ENCODE assay signal across 14 cellular contexts in the genomic region with DNA sequence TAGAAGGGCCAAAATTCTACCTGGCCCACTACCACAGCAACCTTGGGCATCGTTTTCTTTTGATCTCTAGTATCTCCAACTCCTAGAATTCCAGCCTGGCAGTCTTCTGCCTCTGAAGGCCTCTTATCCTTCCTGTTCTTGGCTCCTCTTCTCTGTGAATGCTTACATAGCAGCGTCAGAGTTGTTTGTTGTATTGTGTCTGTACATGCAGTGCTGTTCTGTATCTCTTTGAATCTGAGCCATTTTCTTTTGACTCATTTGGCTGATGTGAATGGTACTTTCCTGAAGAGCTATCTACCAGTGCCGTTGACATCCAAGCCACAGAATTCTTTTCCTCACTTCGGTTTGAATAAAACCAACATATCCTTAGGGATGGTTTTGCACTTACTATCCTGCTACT.
DNase-seq lines count a peak whose midpoint lies in the region; ATAC-seq, FAIRE-seq and TF ChIP-seq lines count a peak whose summit lies in the region.
"Had no signal": no experiment of that assay in that cellular context is flagged by ENCODE, and none has a peak within 500 bp of the region (broad histone marks: within the 10 kb centered on the region; RNA-seq: fewer than 3 reads in every experiment).

No MANE protein-coding gene starts in this region.

- intact Hi-C loops in MCF 10A (cut with micrococcal nuclease) (no loop called here), breast epithelium (cut with DNase I; ENCODE audit: low total_unique reads) (no loop called here), body of pancreas (cut with DNase I) (no loop called here), upper lobe of right lung (cut with DNase I) (no loop called here)
- intact Hi-C loops in CD8-positive, alpha-beta T cell (cut with DNase I, micrococcal nuclease) = no loop called here

- peak overlapping the region; percentile 60 for H3K9ac ChIP-seq in keratinocyte (ENCODE audit: control insufficient read depth, extremely low read depth, insufficient read depth, low read length)
- H3K9ac ChIP-seq: BLaER1 treated with 17β-estradiol and CSF1 and Interleukin-3, amounts not matched to agents 10 nM and 100 nM; parathyroid adenoma had no signal

- peak; percentile 77 for DNase-seq in MCF 10A (ENCODE audit: unreplicated experiment)
- no peak for DNase-seq in breast epithelium (ENCODE audit: low spot score in 2 of 2)
- DNase-seq in body of pancreas = peak in 2 of 4 donors; percentile 37 to 42
- no peak for DNase-seq in keratinocyte (ENCODE audit: low read depth, low spot score)
- DNase-seq in upper lobe of right lung = no peak
- no peak for DNase-seq in glutamatergic neuron
- DNase-seq in stimulated activated CD4-positive, alpha-beta T cell treated with anti-CD3 and anti-CD28 coated beads, Interleukin-1b, Interleukin-23, amount 100 ng/mL, for 48 hours = no peak
- DNase-seq in CD8-positive, alpha-beta T cell = no peak
- DNase-seq: activated CD4-positive, alpha-beta T cell treated with anti-CD3 and anti-CD28 coated beads for 1 hour; activated naive CD8-positive, alpha-beta T cell treated with anti-CD3 and anti-CD28 coated beads, Interleukin-2, amount 10 ng/mL, durations not matched to agents 7 days and 5 days; stimulated activated CD8-positive, alpha-beta memory T cell treated with anti-CD3 and anti-CD28 coated beads, Interleukin-4, amount 100 ng/mL, for 48 hours had no signal

- H3K27ac Mint-ChIP-seq in MCF 10A (ENCODE audit: low read depth, unreplicated experiment) (peak overlapping the region; percentile 91), glutamatergic neuron (ENCODE audit: unreplicated experiment) (no peak overlapping the region)
- no peak overlapping the region for H3K27ac Mint-ChIP-seq in CD8-positive, alpha-beta T cell
- H3K27ac Mint-ChIP-seq: activated naive CD8-positive, alpha-beta T cell treated with anti-CD3 and anti-CD28 coated beads, Interleukin-2, amount 10 ng/mL, durations not matched to agents 7 days and 5 days had no signal

- dilution Hi-C loops in keratinocyte (cut with MboI; ENCODE audit: extremely low pct_ligation_motif_present, low sequenced_read_pairs) = no loop called here

- no peak overlapping the region for H2AFZ ChIP-seq in keratinocyte (ENCODE audit: control insufficient read depth, low read length)
- H2AFZ ChIP-seq: parathyroid adenoma had no signal

- H4K20me1 ChIP-seq in keratinocyte (ENCODE audit: control insufficient read depth, extremely low read depth, insufficient read depth, low read length) = no peaks in the 10 kb centered on the region

- peak; percentile 87 for FAIRE-seq in keratinocyte (lab: Jason Lieb, UNC)
- FAIRE-seq: RCC 7860 had no signal

- H3K4me1 ChIP-seq in breast epithelium = no peaks in the 10 kb centered on the region
- H3K4me1 ChIP-seq in body of pancreas = peaks cover 31% of the 10 kb centered on the region
- H3K4me1 ChIP-seq in keratinocyte (ENCODE audit: control insufficient read depth, extremely low read depth, insufficient read depth, low read length) = peaks cover 38% of the 10 kb centered on the region
- peaks cover 12% of the 10 kb centered on the region for H3K4me1 ChIP-seq in upper lobe of right lung
- H3K4me1 ChIP-seq in CD8-positive, alpha-beta T cell (ENCODE audit: insufficient read depth, low read length) = no peaks in the 10 kb centered on the region

- ATAC-seq in body of pancreas (peak; percentile 86), upper lobe of right lung (peak; percentile 74)
- no peak for ATAC-seq in CD8-positive, alpha-beta T cell

- H3K36me3 Mint-ChIP-seq in MCF 10A (ENCODE audit: insufficient read depth, unreplicated experiment) = peaks cover 13% of the 10 kb centered on the region
- no peaks in the 10 kb centered on the region for H3K36me3 Mint-ChIP-seq in glutamatergic neuron (ENCODE audit: unreplicated experiment)
- H3K36me3 Mint-ChIP-seq in CD8-positive, alpha-beta T cell = peaks cover 2% of the 10 kb centered on the region

- H3K4me2 ChIP-seq in keratinocyte (ENCODE audit: control insufficient read depth, extremely low read depth, insufficient read depth, low read depth, low read length) = peak overlapping the region; percentile 57
- H3K4me2 ChIP-seq: BLaER1 treated with 17β-estradiol and CSF1 and Interleukin-3, amounts not matched to agents 10 nM and 100 nM had no signal

- TF ChIP-seq CTCF in MCF 10A (IDR thresholded peaks at IDR 0.05; ENCODE audit: unreplicated experiment) (no peak), breast epithelium (IDR thresholded peaks at IDR 0.05) (no peak), body of pancreas (IDR thresholded peaks at IDR 0.05) (no peak), keratinocyte (optimal IDR thresholded peaks at IDR 0.05 in 1 of 3, IDR thresholded peaks at IDR 0.05 in 1 of 3, conservative IDR thresholded peaks at IDR 0.05 in 1 of 3; ENCODE audit: extremely low read depth in 1 of 3, insufficient read depth in 2 of 3, low read length in 3 of 3) (no peak), upper lobe of right lung (IDR thresholded peaks at IDR 0.05) (no peak), glutamatergic neuron (IDR thresholded peaks at IDR 0.05; ENCODE audit: partially characterized antibody, unreplicated experiment) (no peak)
- no peak for TF ChIP-seq CTCF in CD8-positive, alpha-beta T cell (IDR thresholded peaks at IDR 0.05)

- H3K4me1 Mint-ChIP-seq in MCF 10A (ENCODE audit: insufficient read depth, unreplicated experiment) = peaks cover 27% of the 10 kb centered on the region
- H3K4me1 Mint-ChIP-seq in glutamatergic neuron (ENCODE audit: low read depth, unreplicated experiment) = peaks cover 13% of the 10 kb centered on the region
- H3K4me1 Mint-ChIP-seq in CD8-positive, alpha-beta T cell (ENCODE audit: low read depth) = peaks cover 15% of the 10 kb centered on the region

- H3K9me3 Mint-ChIP-seq in MCF 10A (ENCODE audit: unreplicated experiment) (no peaks in the 10 kb centered on the region), glutamatergic neuron (ENCODE audit: unreplicated experiment) (peaks cover 2% of the 10 kb centered on the region)
- no peaks in the 10 kb centered on the region for H3K9me3 Mint-ChIP-seq in CD8-positive, alpha-beta T cell
- H3K9me3 Mint-ChIP-seq: activated naive CD8-positive, alpha-beta T cell treated with anti-CD3 and anti-CD28 coated beads, Interleukin-2, amount 10 ng/mL, durations not matched to agents 7 days and 5 days had no signal

- TF ChIP-seq POLR2A in breast epithelium (IDR thresholded peaks at IDR 0.05) = no peak
- no peak for TF ChIP-seq POLR2A in body of pancreas (IDR thresholded peaks at IDR 0.05)

- H3K79me2 ChIP-seq in keratinocyte (ENCODE audit: control insufficient read depth, insufficient read depth, low read length) = no peaks in the 10 kb centered on the region
- H3K79me2 ChIP-seq: parathyroid adenoma had no signal

- H3K27ac ChIP-seq in breast epithelium (no peak overlapping the region), body of pancreas (peak overlapping the region in 3 of 4 donors; percentile 21 to 69 (median 53)), keratinocyte (ENCODE audit: control insufficient read depth, insufficient read depth, low read length) (peak overlapping the region; percentile 87), upper lobe of right lung (no peak overlapping the region)
- H3K27ac ChIP-seq in CD8-positive, alpha-beta T cell (ENCODE audit: low read depth, low read length) = no peak overlapping the region
- H3K27ac ChIP-seq: BLaER1 treated with 17β-estradiol and CSF1 and Interleukin-3, amounts not matched to agents 10 nM and 100 nM; parathyroid adenoma had no signal

- H3K9me3 ChIP-seq in breast epithelium (no peaks in the 10 kb centered on the region), body of pancreas (no peaks in the 10 kb centered on the region), keratinocyte (ENCODE audit: control insufficient read depth, low read depth, low read length) (no peaks in the 10 kb centered on the region), upper lobe of right lung (no peaks in the 10 kb centered on the region)
- H3K9me3 ChIP-seq in CD8-positive, alpha-beta T cell (ENCODE audit: low read length) = no peaks in the 10 kb centered on the region

- H3K36me3 ChIP-seq in breast epithelium (no peaks in the 10 kb centered on the region), body of pancreas (replicated peaks in 1 of 2; ENCODE audit: insufficient read depth in 1 of 2, low read depth in 2 of 2) (no peaks in the 10 kb centered on the region), keratinocyte (ENCODE audit: control insufficient read depth in 2 of 2, extremely low read depth in 1 of 2, insufficient read depth in 2 of 2, low read length in 2 of 2) (no peaks in the 10 kb centered on the region), upper lobe of right lung (no peaks in the 10 kb centered on the region)
- H3K36me3 ChIP-seq in CD8-positive, alpha-beta T cell (ENCODE audit: insufficient read depth, low read length) = no peaks in the 10 kb centered on the region
- H3K36me3 ChIP-seq: BLaER1 treated with 17β-estradiol and CSF1 and Interleukin-3, amounts not matched to agents 10 nM and 100 nM had no signal

- H3K4me3 Mint-ChIP-seq in MCF 10A (ENCODE audit: unreplicated experiment) (peak overlapping the region; percentile 15), glutamatergic neuron (ENCODE audit: unreplicated experiment) (no peak overlapping the region)
- no peak overlapping the region for H3K4me3 Mint-ChIP-seq in CD8-positive, alpha-beta T cell
- H3K4me3 Mint-ChIP-seq: activated naive CD8-positive, alpha-beta T cell treated with anti-CD3 and anti-CD28 coated beads, Interleukin-2, amount 10 ng/mL, durations not matched to agents 7 days and 5 days had no signal

- no peaks in the 10 kb centered on the region for H3K9me1 ChIP-seq in keratinocyte (ENCODE audit: control insufficient read depth, extremely low read depth, insufficient read depth, low read length)

- H3K27me3 Mint-ChIP-seq in MCF 10A (ENCODE audit: insufficient read depth, unreplicated experiment) (peaks cover 59% of the 10 kb centered on the region), glutamatergic neuron (ENCODE audit: unreplicated experiment) (peaks cover 2% of the 10 kb centered on the region)
- H3K27me3 Mint-ChIP-seq in CD8-positive, alpha-beta T cell (ENCODE audit: low read depth) = no peaks in the 10 kb centered on the region
- H3K27me3 Mint-ChIP-seq: activated naive CD8-positive, alpha-beta T cell treated with anti-CD3 and anti-CD28 coated beads, Interleukin-2, amount 10 ng/mL, durations not matched to agents 7 days and 5 days had no signal

- WGBS in body of pancreas, 2 donors = 29 to 30% methylated on average over 4 of the region's 4 CpGs

- H3K4me3 ChIP-seq in breast epithelium = no peak overlapping the region
- H3K4me3 ChIP-seq in body of pancreas = no peak overlapping the region
- H3K4me3 ChIP-seq in keratinocyte (ENCODE audit: control insufficient read depth in 2 of 3, extremely low read depth in 1 of 3, insufficient read depth in 2 of 3, low read depth in 1 of 3, low read length in 3 of 3) = no peak overlapping the region
- H3K4me3 ChIP-seq in upper lobe of right lung = no peak overlapping the region
- H3K4me3 ChIP-seq in CD8-positive, alpha-beta T cell (ENCODE audit: low read depth, low read length) = no peak overlapping the region
- H3K4me3 ChIP-seq: BLaER1 treated with 17β-estradiol and CSF1 and Interleukin-3, amounts not matched to agents 10 nM and 100 nM had no signal

- POLR2A ChIA-PET in MCF 10A (lab: Yijun Ruan, JAX) = interaction anchor here (0.8 to 1.7 kb wide), 5 partner anchors 38 to 77 kb away, joined by 3 to 8 read pairs (median 4); no protein-coding TSS in a partner anchor
- POLR2A ChIA-PET in CD8-positive, alpha-beta T cell (lab: Charles Lee) = no interaction called here

- no TSS peak for BruUV-seq in MCF 10A (replicated peaks; lab: Mats Ljungman, UMichigan)

- CTCF ChIA-PET in MCF 10A (lab: Yijun Ruan, JAX) = interaction anchor here (0.8 to 0.9 kb wide), 2 partner anchors 14 to 65 kb away, joined by 4 to 8 read pairs; no protein-coding TSS in a partner anchor
- CTCF ChIA-PET in CD8-positive, alpha-beta T cell (lab: Charles Lee) = no interaction called here

- peaks cover 0 to 25% of the 10 kb centered on the region in 2 donors for H3K27me3 ChIP-seq in breast epithelium
- no peaks in the 10 kb centered on the region for H3K27me3 ChIP-seq in body of pancreas
- no peaks in the 10 kb centered on the region for H3K27me3 ChIP-seq in keratinocyte (ENCODE audit: control insufficient read depth, extremely low read depth, insufficient read depth, low read length)
- no peaks in the 10 kb centered on the region for H3K27me3 ChIP-seq in upper lobe of right lung
- no peaks in the 10 kb centered on the region for H3K27me3 ChIP-seq in CD8-positive, alpha-beta T cell (ENCODE audit: insufficient read depth, low read length)

Comparison
In these comparisons a context has a peak if more than half of its experiments do, and no peak if none do; other contexts are left out.
1. H3K27ac ChIP-seq: peak in body of pancreas (3 of 4) and keratinocyte (single experiment); none in breast epithelium (0 of 2), upper lobe of right lung (single experiment) and CD8-positive, alpha-beta T cell (single experiment).